In genomic region chr2:191486584-191487320, GRCh38 we compare ENCODE assay signal across 1 cellular context.
TF ChIP-seq lines count a peak whose summit lies in the region.

No MANE protein-coding gene starts in this region.

TF ChIP-seq in HCT116, 20 proteins besides CTCF, POLR2A, EP300 and RAD21 (continued from another document):
- no peak for TF ChIP-seq REST (IDR thresholded peaks at IDR 0.05; ENCODE audit: low read depth)
- TF ChIP-seq POLR2AphosphoS5 (IDR thresholded peaks at IDR 0.05; ENCODE audit: low read depth, low read length), result 0 out of 2 replicates have a peak, but pooled peaks have one; percentile 16
- TF ChIP-seq YY1 (IDR thresholded peaks at IDR 0.05; ENCODE audit: extremely low read depth, insufficient replicate concordance, low read depth, low read length), result no peak
- peak; percentile 63 for TF ChIP-seq MAX (IDR thresholded peaks at IDR 0.05)
- TF ChIP-seq, protein P1, sequence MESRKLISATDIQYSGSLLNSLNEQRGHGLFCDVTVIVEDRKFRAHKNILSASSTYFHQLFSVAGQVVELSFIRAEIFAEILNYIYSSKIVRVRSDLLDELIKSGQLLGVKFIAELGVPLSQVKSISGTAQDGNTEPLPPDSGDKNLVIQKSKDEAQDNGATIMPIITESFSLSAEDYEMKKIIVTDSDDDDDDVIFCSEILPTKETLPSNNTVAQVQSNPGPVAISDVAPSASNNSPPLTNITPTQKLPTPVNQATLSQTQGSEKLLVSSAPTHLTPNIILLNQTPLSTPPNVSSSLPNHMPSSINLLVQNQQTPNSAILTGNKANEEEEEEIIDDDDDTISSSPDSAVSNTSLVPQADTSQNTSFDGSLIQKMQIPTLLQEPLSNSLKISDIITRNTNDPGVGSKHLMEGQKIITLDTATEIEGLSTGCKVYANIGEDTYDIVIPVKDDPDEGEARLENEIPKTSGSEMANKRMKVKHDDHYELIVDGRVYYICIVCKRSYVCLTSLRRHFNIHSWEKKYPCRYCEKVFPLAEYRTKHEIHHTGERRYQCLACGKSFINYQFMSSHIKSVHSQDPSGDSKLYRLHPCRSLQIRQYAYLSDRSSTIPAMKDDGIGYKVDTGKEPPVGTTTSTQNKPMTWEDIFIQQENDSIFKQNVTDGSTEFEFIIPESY (IDR thresholded peaks at IDR 0.05; ENCODE audit: extremely low read depth, insufficient replicate concordance, low read length), result no peak
- TF ChIP-seq ATF3 (IDR thresholded peaks at IDR 0.05), result peak; percentile 15; the same call in 1 of the 2 replicates
- peak; percentile 87 for TF ChIP-seq FOSL1 (IDR thresholded peaks at IDR 0.05; ENCODE audit: low read depth)
- TF ChIP-seq CBX3 (IDR thresholded peaks at IDR 0.05; ENCODE audit: low read depth), result peak; percentile 81
- no peak for TF ChIP-seq EZH2phosphoT487 (IDR thresholded peaks at IDR 0.05; ENCODE audit: borderline replicate concordance)
